Comparison of ENCODE assay signal across 1 cellular context in the genomic region with DNA sequence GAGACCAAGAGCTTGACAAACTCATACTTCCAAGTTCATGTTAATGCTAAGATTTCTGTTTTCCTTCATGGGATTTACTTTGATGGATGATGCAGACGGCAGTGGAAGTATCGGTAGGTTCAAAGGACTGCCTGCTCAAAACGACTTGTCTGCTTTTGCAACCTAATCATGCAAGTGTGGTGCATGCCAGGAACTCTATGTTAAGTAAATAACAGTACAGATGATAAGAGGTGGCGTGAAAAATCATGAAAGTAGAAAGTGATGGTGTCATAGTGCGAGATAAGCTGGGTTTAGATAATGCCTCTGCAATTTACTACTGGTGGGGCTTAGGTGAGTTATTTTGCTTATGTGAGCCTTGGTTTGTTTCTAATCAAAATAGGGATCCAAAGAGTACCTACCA.
TF ChIP-seq lines count a peak whose summit lies in the region.

No MANE protein-coding gene starts in this region.

TF ChIP-seq in HepG2, 621 proteins besides CTCF, POLR2A, EP300 and RAD21 (continued from another document and continues in another):
- TF ChIP-seq, protein P1, sequence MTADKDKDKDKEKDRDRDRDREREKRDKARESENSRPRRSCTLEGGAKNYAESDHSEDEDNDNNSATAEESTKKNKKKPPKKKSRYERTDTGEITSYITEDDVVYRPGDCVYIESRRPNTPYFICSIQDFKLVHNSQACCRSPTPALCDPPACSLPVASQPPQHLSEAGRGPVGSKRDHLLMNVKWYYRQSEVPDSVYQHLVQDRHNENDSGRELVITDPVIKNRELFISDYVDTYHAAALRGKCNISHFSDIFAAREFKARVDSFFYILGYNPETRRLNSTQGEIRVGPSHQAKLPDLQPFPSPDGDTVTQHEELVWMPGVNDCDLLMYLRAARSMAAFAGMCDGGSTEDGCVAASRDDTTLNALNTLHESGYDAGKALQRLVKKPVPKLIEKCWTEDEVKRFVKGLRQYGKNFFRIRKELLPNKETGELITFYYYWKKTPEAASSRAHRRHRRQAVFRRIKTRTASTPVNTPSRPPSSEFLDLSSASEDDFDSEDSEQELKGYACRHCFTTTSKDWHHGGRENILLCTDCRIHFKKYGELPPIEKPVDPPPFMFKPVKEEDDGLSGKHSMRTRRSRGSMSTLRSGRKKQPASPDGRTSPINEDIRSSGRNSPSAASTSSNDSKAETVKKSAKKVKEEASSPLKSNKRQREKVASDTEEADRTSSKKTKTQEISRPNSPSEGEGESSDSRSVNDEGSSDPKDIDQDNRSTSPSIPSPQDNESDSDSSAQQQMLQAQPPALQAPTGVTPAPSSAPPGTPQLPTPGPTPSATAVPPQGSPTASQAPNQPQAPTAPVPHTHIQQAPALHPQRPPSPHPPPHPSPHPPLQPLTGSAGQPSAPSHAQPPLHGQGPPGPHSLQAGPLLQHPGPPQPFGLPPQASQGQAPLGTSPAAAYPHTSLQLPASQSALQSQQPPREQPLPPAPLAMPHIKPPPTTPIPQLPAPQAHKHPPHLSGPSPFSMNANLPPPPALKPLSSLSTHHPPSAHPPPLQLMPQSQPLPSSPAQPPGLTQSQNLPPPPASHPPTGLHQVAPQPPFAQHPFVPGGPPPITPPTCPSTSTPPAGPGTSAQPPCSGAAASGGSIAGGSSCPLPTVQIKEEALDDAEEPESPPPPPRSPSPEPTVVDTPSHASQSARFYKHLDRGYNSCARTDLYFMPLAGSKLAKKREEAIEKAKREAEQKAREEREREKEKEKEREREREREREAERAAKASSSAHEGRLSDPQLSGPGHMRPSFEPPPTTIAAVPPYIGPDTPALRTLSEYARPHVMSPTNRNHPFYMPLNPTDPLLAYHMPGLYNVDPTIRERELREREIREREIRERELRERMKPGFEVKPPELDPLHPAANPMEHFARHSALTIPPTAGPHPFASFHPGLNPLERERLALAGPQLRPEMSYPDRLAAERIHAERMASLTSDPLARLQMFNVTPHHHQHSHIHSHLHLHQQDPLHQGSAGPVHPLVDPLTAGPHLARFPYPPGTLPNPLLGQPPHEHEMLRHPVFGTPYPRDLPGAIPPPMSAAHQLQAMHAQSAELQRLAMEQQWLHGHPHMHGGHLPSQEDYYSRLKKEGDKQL (CRISPR knock-in tag; IDR thresholded peaks at IDR 0.05; ENCODE audit: low read depth), result peak; percentile 85
- TF ChIP-seq ZSCAN30 (CRISPR knock-in tag; IDR thresholded peaks at IDR 0.05), result no peak
- TF ChIP-seq, protein P2, sequence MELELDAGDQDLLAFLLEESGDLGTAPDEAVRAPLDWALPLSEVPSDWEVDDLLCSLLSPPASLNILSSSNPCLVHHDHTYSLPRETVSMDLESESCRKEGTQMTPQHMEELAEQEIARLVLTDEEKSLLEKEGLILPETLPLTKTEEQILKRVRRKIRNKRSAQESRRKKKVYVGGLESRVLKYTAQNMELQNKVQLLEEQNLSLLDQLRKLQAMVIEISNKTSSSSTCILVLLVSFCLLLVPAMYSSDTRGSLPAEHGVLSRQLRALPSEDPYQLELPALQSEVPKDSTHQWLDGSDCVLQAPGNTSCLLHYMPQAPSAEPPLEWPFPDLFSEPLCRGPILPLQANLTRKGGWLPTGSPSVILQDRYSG (CRISPR knock-in tag; IDR thresholded peaks at IDR 0.05), result no peak
- TF ChIP-seq, protein P3, sequence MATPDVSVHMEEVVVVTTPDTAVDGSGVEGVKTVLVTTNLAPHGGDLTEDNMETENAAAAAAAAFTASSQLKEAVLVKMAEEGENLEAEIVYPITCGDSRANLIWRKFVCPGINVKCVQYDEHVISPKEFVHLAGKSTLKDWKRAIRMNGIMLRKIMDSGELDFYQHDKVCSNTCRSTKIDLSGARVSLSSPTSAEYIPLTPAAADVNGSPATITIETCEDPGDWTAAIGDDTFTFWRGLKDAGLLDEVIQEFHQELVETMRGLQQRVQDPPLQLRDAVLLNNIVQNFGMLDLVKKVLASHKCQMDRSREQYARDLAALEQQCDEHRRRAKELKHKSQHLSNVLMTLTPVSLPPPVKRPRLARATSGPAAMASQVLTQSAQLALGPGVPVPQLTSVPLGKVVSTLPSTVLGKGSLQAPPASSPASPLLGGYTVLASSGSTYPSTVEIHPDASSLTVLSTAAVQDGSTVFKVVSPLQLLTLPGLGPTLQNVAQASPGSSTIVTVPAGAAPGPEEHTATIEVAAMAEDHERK (CRISPR knock-in tag; IDR thresholded peaks at IDR 0.05; ENCODE audit: low read depth), result 0 out of 2 replicates have a peak, but pooled peaks have one; percentile 14
- TF ChIP-seq NFE2 (CRISPR knock-in tag; IDR thresholded peaks at IDR 0.05), result no peak
- TF ChIP-seq ZNF430 (CRISPR knock-in tag; IDR thresholded peaks at IDR 0.05), result no peak
- TF ChIP-seq, protein P4, sequence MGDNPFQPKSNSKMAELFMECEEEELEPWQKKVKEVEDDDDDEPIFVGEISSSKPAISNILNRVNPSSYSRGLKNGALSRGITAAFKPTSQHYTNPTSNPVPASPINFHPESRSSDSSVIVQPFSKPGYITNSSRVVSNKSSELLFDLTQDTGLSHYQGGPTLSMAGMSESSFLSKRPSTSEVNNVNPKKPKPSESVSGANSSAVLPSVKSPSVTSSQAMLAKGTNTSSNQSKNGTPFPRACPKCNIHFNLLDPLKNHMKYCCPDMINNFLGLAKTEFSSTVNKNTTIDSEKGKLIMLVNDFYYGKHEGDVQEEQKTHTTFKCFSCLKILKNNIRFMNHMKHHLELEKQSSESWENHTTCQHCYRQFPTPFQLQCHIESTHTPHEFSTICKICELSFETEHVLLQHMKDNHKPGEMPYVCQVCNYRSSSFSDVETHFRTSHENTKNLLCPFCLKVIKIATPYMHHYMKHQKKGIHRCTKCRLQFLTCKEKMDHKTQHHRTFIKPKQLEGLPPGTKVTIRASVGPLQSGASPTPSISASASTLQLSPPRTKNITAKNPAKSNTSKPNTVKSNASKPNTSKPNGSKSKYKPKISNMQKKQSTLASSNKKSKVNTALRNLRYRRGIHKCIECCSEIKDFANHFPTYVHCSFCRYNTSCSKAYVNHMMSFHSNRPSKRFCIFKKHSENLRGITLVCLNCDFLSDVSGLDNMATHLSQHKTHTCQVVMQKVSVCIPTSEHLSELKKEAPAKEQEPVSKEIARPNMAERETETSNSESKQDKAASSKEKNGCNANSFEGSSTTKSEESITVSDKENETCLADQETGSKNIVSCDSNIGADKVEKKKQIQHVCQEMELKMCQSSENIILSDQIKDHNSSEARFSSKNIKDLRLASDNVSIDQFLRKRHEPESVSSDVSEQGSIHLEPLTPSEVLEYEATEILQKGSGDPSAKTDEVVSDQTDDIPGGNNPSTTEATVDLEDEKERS (CRISPR knock-in tag; IDR thresholded peaks at IDR 0.05), result no peak
- TF ChIP-seq NPAS2 (CRISPR knock-in tag; IDR thresholded peaks at IDR 0.05; ENCODE audit: borderline replicate concordance), result no peak
- peak; percentile 82 for TF ChIP-seq SMAD3 (CRISPR knock-in tag; IDR thresholded peaks at IDR 0.05)
- TF ChIP-seq ZBTB20 (CRISPR knock-in tag; IDR thresholded peaks at IDR 0.05; ENCODE audit: borderline replicate concordance, low read depth), result peak; percentile 92; the same call in 1 of the 2 replicates
- peak; percentile 96 for TF ChIP-seq TCF7 (IDR thresholded peaks at IDR 0.05; ENCODE audit: low read depth)
- TF ChIP-seq, protein P5, sequence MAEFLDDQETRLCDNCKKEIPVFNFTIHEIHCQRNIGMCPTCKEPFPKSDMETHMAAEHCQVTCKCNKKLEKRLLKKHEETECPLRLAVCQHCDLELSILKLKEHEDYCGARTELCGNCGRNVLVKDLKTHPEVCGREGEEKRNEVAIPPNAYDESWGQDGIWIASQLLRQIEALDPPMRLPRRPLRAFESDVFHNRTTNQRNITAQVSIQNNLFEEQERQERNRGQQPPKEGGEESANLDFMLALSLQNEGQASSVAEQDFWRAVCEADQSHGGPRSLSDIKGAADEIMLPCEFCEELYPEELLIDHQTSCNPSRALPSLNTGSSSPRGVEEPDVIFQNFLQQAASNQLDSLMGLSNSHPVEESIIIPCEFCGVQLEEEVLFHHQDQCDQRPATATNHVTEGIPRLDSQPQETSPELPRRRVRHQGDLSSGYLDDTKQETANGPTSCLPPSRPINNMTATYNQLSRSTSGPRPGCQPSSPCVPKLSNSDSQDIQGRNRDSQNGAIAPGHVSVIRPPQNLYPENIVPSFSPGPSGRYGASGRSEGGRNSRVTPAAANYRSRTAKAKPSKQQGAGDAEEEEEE (CRISPR knock-in tag; IDR thresholded peaks at IDR 0.05; ENCODE audit: borderline replicate concordance), result no peak
- TF ChIP-seq, protein P6, sequence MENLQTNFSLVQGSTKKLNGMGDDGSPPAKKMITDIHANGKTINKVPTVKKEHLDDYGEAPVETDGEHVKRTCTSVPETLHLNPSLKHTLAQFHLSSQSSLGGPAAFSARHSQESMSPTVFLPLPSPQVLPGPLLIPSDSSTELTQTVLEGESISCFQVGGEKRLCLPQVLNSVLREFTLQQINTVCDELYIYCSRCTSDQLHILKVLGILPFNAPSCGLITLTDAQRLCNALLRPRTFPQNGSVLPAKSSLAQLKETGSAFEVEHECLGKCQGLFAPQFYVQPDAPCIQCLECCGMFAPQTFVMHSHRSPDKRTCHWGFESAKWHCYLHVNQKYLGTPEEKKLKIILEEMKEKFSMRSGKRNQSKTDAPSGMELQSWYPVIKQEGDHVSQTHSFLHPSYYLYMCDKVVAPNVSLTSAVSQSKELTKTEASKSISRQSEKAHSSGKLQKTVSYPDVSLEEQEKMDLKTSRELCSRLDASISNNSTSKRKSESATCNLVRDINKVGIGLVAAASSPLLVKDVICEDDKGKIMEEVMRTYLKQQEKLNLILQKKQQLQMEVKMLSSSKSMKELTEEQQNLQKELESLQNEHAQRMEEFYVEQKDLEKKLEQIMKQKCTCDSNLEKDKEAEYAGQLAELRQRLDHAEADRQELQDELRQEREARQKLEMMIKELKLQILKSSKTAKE (CRISPR knock-in tag; IDR thresholded peaks at IDR 0.05; ENCODE audit: borderline replicate concordance), result peak; percentile 68; the same call in 1 of the 2 replicates
- TF ChIP-seq ZNF776 (CRISPR knock-in tag; IDR thresholded peaks at IDR 0.05), result no peak
- TF ChIP-seq ZNF17 (CRISPR knock-in tag; IDR thresholded peaks at IDR 0.05), result no peak
- TF ChIP-seq ZFP37 (CRISPR knock-in tag; IDR thresholded peaks at IDR 0.05; ENCODE audit: borderline replicate concordance), result no peak
- TF ChIP-seq ZNF841 (CRISPR knock-in tag; IDR thresholded peaks at IDR 0.05; ENCODE audit: borderline replicate concordance), result no peak
- no peak for TF ChIP-seq BRD4 (CRISPR knock-in tag; IDR thresholded peaks at IDR 0.05)
- no peak for TF ChIP-seq SP5 (CRISPR knock-in tag; IDR thresholded peaks at IDR 0.05; ENCODE audit: borderline replicate concordance, low read depth)
- peak; percentile 59; the same call in 1 of the 2 replicates for TF ChIP-seq NFIC (IDR thresholded peaks at IDR 0.05; ENCODE audit: low read length)
- peak; percentile 97 for TF ChIP-seq BCL6 (CRISPR knock-in tag; IDR thresholded peaks at IDR 0.05)
- TF ChIP-seq, protein P7, sequence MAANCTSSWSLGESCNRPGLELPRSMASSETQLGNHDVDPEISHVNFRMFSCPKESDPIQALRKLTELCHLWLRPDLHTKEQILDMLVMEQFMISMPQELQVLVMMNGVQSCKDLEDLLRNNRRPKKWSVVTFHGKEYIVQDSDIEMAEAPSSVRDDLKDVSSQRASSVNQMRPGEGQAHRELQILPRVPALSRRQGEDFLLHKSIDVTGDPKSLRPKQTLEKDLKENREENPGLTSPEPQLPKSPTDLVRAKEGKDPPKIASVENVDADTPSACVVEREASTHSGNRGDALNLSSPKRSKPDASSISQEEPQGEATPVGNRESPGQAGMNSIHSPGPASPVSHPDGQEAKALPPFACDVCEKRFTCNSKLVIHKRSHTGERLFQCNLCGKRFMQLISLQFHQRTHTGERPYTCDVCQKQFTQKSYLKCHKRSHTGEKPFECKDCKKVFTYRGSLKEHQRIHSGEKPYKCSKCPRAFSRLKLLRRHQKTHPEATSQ (CRISPR knock-in tag; IDR thresholded peaks at IDR 0.05; ENCODE audit: borderline replicate concordance), result no peak
- TF ChIP-seq, protein P8, sequence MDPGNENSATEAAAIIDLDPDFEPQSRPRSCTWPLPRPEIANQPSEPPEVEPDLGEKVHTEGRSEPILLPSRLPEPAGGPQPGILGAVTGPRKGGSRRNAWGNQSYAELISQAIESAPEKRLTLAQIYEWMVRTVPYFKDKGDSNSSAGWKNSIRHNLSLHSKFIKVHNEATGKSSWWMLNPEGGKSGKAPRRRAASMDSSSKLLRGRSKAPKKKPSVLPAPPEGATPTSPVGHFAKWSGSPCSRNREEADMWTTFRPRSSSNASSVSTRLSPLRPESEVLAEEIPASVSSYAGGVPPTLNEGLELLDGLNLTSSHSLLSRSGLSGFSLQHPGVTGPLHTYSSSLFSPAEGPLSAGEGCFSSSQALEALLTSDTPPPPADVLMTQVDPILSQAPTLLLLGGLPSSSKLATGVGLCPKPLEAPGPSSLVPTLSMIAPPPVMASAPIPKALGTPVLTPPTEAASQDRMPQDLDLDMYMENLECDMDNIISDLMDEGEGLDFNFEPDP (CRISPR knock-in tag; conservative IDR thresholded peaks at IDR 0.05), result no peak
- TF ChIP-seq HHEX (CRISPR knock-in tag; IDR thresholded peaks at IDR 0.05), result peak; percentile 79
- no peak for TF ChIP-seq ZNF768 (CRISPR knock-in tag; IDR thresholded peaks at IDR 0.05)
- TF ChIP-seq MIER2 (CRISPR knock-in tag; IDR thresholded peaks at IDR 0.05), result no peak
- no peak for TF ChIP-seq ZNF232 (CRISPR knock-in tag; IDR thresholded peaks at IDR 0.05; ENCODE audit: borderline replicate concordance)
- TF ChIP-seq ATM (IDR thresholded peaks at IDR 0.05; ENCODE audit: borderline replicate concordance), result no peak
- TF ChIP-seq, protein P9, sequence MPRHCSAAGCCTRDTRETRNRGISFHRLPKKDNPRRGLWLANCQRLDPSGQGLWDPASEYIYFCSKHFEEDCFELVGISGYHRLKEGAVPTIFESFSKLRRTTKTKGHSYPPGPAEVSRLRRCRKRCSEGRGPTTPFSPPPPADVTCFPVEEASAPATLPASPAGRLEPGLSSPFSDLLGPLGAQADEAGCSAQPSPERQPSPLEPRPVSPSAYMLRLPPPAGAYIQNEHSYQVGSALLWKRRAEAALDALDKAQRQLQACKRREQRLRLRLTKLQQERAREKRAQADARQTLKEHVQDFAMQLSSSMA (CRISPR knock-in tag; IDR thresholded peaks at IDR 0.05), result no peak
- TF ChIP-seq, protein P10, sequence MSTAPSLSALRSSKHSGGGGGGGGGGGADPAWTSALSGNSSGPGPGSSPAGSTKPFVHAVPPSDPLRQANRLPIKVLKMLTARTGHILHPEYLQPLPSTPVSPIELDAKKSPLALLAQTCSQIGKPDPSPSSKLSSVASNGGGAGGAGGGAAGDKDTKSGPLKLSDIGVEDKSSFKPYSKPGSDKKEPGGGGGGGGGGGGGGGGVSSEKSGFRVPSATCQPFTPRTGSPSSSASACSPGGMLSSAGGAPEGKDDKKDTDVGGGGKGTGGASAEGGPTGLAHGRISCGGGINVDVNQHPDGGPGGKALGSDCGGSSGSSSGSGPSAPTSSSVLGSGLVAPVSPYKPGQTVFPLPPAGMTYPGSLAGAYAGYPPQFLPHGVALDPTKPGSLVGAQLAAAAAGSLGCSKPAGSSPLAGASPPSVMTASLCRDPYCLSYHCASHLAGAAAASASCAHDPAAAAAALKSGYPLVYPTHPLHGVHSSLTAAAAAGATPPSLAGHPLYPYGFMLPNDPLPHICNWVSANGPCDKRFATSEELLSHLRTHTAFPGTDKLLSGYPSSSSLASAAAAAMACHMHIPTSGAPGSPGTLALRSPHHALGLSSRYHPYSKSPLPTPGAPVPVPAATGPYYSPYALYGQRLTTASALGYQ (CRISPR knock-in tag; IDR thresholded peaks at IDR 0.05), result peak; percentile 81
- TF ChIP-seq ZNF207 (IDR thresholded peaks at IDR 0.05; ENCODE audit: borderline replicate concordance), result no peak
- TF ChIP-seq CENPT (CRISPR knock-in tag; IDR thresholded peaks at IDR 0.05; ENCODE audit: low read depth), result no peak
- TF ChIP-seq KLF15 (CRISPR knock-in tag; IDR thresholded peaks at IDR 0.05; ENCODE audit: borderline replicate concordance), result no peak
- no peak for TF ChIP-seq YEATS2 (CRISPR knock-in tag; IDR thresholded peaks at IDR 0.05; ENCODE audit: borderline replicate concordance)
- no peak for TF ChIP-seq FIP1L1 (IDR thresholded peaks at IDR 0.05; ENCODE audit: borderline replicate concordance, insufficient read depth, low read depth, low read length)
- no peak for TF ChIP-seq KAT7 (CRISPR knock-in tag; IDR thresholded peaks at IDR 0.05; ENCODE audit: borderline replicate concordance)
